In genomic region chr11:100546714-100547113, GRCh38 we compare ENCODE assay signal across 17 cellular contexts.
DNase-seq lines count a peak whose midpoint lies in the region; ATAC-seq, FAIRE-seq and TF ChIP-seq lines count a peak whose summit lies in the region.
"Had no signal": no experiment of that assay in that cellular context is flagged by ENCODE, and none has a peak within 500 bp of the region (broad histone marks: within the 10 kb centered on the region; RNA-seq: fewer than 3 reads in every experiment).

No MANE protein-coding gene starts in this region.

- H3K4me3 ChIP-seq in astrocyte (ENCODE audit: insufficient read depth, low read depth, low read length) (no peak overlapping the region), esophagus muscularis mucosa (no peak overlapping the region)
- H3K4me3 ChIP-seq: GM12878 had no signal

- H3K36me3 Mint-ChIP-seq in astrocyte (ENCODE audit: low read depth, unreplicated experiment), result no peaks in the 10 kb centered on the region
- H3K36me3 Mint-ChIP-seq: CD8-positive, alpha-beta memory T cell; stimulated activated effector memory CD8-positive, alpha-beta T cell treated with anti-CD3 and anti-CD28 coated beads, Interleukin-12 subunit alpha, Interleukin-12 subunit beta, amount 100 ng/mL, for 72 hours had no signal

- no peak for TF ChIP-seq POLR2A in esophagus muscularis mucosa (IDR thresholded peaks at IDR 0.05; ENCODE audit: low read depth)

- TF ChIP-seq EP300 in esophagus muscularis mucosa (IDR thresholded peaks at IDR 0.05), result no peak

- no peaks in the 10 kb centered on the region for H3K79me2 ChIP-seq in astrocyte (ENCODE audit: insufficient read depth, low read length)

- H3K9ac ChIP-seq in astrocyte (ENCODE audit: low read length), result no peak overlapping the region

- no peaks in the 10 kb centered on the region for H3K27me3 Mint-ChIP-seq in astrocyte (ENCODE audit: low read depth, unreplicated experiment)
- H3K27me3 Mint-ChIP-seq: CD8-positive, alpha-beta memory T cell; central memory CD8-positive, alpha-beta T cell had no signal

- H3K27ac Mint-ChIP-seq in astrocyte (ENCODE audit: unreplicated experiment), result no peak overlapping the region
- H3K27ac Mint-ChIP-seq: stimulated activated effector memory CD8-positive, alpha-beta T cell treated with anti-CD3 and anti-CD28 coated beads, Interleukin-12 subunit alpha, Interleukin-12 subunit beta, amount 100 ng/mL, for 72 hours had no signal

- no peaks in the 10 kb centered on the region for H4K20me1 ChIP-seq in astrocyte (ENCODE audit: insufficient read depth, low read length)

- DNase-seq in EH (ENCODE audit: low read depth), result peak; percentile 22
- peak; percentile 21 for DNase-seq in HTR-8/SVneo (ENCODE audit: insufficient read length, low spot score)
- peak; percentile 55 for DNase-seq in astrocyte (ENCODE audit: low read depth)
- peak; percentile 56 for DNase-seq in kidney glomerular epithelial cell (lab: John Stamatoyannopoulos, UW)
- no peak for DNase-seq in esophagus muscularis mucosa (ENCODE audit: extremely low spot score)
- no peak for DNase-seq in activated CD4-positive, alpha-beta T cell treated with anti-CD3 and anti-CD28 coated beads for 1 hour
- no peak for DNase-seq in left lobe of liver (ENCODE audit: low spot score)
- DNase-seq: CD8-positive, alpha-beta memory T cell; foreskin fibroblast; left cardiac atrium; SHP77 treated with DMSO at 0.1 percent for 48 hours; stimulated activated CD4-positive, alpha-beta T cell treated with anti-CD3 and anti-CD28 coated beads, Interleukin-15, amount 100 ng/mL, for 24 hours had no signal

- peaks cover 5% of the 10 kb centered on the region for H3K4me1 ChIP-seq in astrocyte (ENCODE audit: insufficient read depth, low read length)
- peaks cover 0 to 8% (median 3%) of the 10 kb centered on the region in 4 donors for H3K4me1 ChIP-seq in esophagus muscularis mucosa

- intact Hi-C loops in esophagus muscularis mucosa (cut with DNase I), result no loop called here

- peaks cover 7% of the 10 kb centered on the region for H3K4me1 Mint-ChIP-seq in astrocyte (ENCODE audit: low read depth, unreplicated experiment)
- H3K4me1 Mint-ChIP-seq: CD8-positive, alpha-beta memory T cell; central memory CD8-positive, alpha-beta T cell; stimulated activated effector memory CD8-positive, alpha-beta T cell treated with anti-CD3 and anti-CD28 coated beads, Interleukin-12 subunit alpha, Interleukin-12 subunit beta, amount 100 ng/mL, for 72 hours had no signal

- no peaks in the 10 kb centered on the region for H3K9me3 Mint-ChIP-seq in astrocyte (ENCODE audit: unreplicated experiment)
- H3K9me3 Mint-ChIP-seq: central memory CD8-positive, alpha-beta T cell had no signal

- peak overlapping the region; percentile 10 for H3K4me2 ChIP-seq in astrocyte (ENCODE audit: low read length)

- FAIRE-seq in HTR-8/SVneo (lab: Jason Lieb, UNC) (peak; percentile 74), astrocyte (lab: Jason Lieb, UNC) (no peak)
- FAIRE-seq: GM12878 had no signal

- no peak for TF ChIP-seq CTCF in astrocyte (IDR thresholded peaks at IDR 0.05; ENCODE audit: insufficient read depth, low read depth, low read length)
- TF ChIP-seq CTCF in esophagus muscularis mucosa (IDR thresholded peaks at IDR 0.05), result no peak

- no peak overlapping the region for H3K27ac ChIP-seq in astrocyte (ENCODE audit: low read depth, low read length)
- H3K27ac ChIP-seq in esophagus muscularis mucosa (replicated peaks in 1 of 4), result no peak overlapping the region
- H3K27ac ChIP-seq: neutrophil had no signal

- H2AFZ ChIP-seq in astrocyte (ENCODE audit: low read depth, low read length), result no peak overlapping the region

- H3K27me3 ChIP-seq in astrocyte (ENCODE audit: insufficient read depth, low read length), result no peaks in the 10 kb centered on the region
- H3K27me3 ChIP-seq in esophagus muscularis mucosa, result no peaks in the 10 kb centered on the region
- H3K27me3 ChIP-seq: neutrophil had no signal

- H3K36me3 ChIP-seq in astrocyte (ENCODE audit: insufficient read depth, low read length), result no peaks in the 10 kb centered on the region
- H3K36me3 ChIP-seq in esophagus muscularis mucosa, result no peaks in the 10 kb centered on the region
- H3K36me3 ChIP-seq: neutrophil had no signal

- H3K4me3 Mint-ChIP-seq in astrocyte (ENCODE audit: unreplicated experiment), result no peak overlapping the region
- H3K4me3 Mint-ChIP-seq: CD8-positive, alpha-beta memory T cell; central memory CD8-positive, alpha-beta T cell; stimulated activated effector memory CD8-positive, alpha-beta T cell treated with anti-CD3 and anti-CD28 coated beads, Interleukin-12 subunit alpha, Interleukin-12 subunit beta, amount 100 ng/mL, for 72 hours had no signal

- no peak for ATAC-seq in left lobe of liver
- ATAC-seq in GM18520 (IDR thresholded peaks at IDR 0.05; ENCODE audit: unreplicated experiment), result no peak
- ATAC-seq: GM12878; stimulated activated effector memory CD8-positive, alpha-beta T cell treated with anti-CD3 and anti-CD28 coated beads, Interleukin-12 subunit alpha, Interleukin-12 subunit beta, amount 100 ng/mL, for 72 hours had no signal

- WGBS in esophagus muscularis mucosa, result 82% methylated on average over 2 of the region's 2 CpGs

- no peaks in the 10 kb centered on the region for H3K9me3 ChIP-seq in astrocyte (ENCODE audit: insufficient read depth, low read depth, low read length)
- no peaks in the 10 kb centered on the region for H3K9me3 ChIP-seq in esophagus muscularis mucosa
- H3K9me3 ChIP-seq: neutrophil had no signal

Comparison
In these comparisons a context has a peak if more than half of its experiments do, and no peak if none do; other contexts are left out.
1. DNase-seq: peak in EH (single experiment), HTR-8/SVneo (single experiment), astrocyte (single experiment) and kidney glomerular epithelial cell (single experiment); none in esophagus muscularis mucosa (single experiment), activated CD4-positive, alpha-beta T cell treated with anti-CD3 and anti-CD28 coated beads for 1 hour (single experiment) and left lobe of liver (single experiment).